Comparison of ENCODE assay signal across 28 cellular contexts in the genomic region with DNA sequence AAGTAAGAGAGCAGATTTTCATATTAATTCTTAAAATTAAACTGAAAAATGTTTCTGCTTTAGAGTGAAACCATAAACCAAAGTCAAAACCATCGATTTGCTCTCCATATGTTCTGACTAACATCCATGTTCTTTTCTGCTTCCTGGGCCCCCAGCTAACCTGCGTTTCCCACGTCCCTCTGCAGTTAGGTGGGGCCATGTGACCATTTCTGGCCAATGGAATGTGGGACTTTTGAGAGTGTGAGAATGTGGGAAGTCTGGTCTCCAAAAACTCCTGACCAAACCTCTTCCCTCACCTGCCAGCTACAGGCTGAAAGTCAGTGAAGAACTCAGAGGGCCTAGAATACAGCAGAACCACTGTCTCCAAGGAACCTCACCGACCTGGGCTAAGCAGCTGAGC.
"Had no signal": no experiment of that assay in that cellular context is flagged by ENCODE, and none has a peak within 500 bp of the region (broad histone marks: within the 10 kb centered on the region; RNA-seq: fewer than 3 reads in every experiment).

No MANE protein-coding gene starts in this region.

- H3K36me3 ChIP-seq: ascending aorta, brain microvascular endothelial cell, esophagus muscularis mucosa, left lung, neutrophil, sigmoid colon, suprapubic skin, tibial artery, upper lobe of right lung had no signal

- H3K4me3 Mint-ChIP-seq: activated CD4-positive, alpha-beta memory T cell treated with anti-CD3 and anti-CD28 coated beads, Interleukin-2, amount 10 ng/mL, durations not matched to agents 7 days and 5 days; activated CD4-positive, alpha-beta T cell treated with anti-CD3 and anti-CD28 coated beads, Interleukin-2, amount 10 ng/mL, durations not matched to agents 7 days and 5 days; activated T-cell treated with anti-CD3 and anti-CD28 coated beads, Interleukin-2, amount 50 U/mL, for 72 hours; nephron; stimulated activated naive B cell treated with anti-CD40 and anti-IgM and Interleukin-4, amounts not matched to agents 10 μg/mL and 1 μg/mL and 100 μg/mL, for 72 hours; T-helper 1 cell treated with Interleukin-12 subunit alpha and Interleukin-12 subunit beta and Interleukin-4 antibody, amounts not matched to agents 30 μg/mL and 1 μg/mL, for 36 hours had no signal

- H3K9me3 Mint-ChIP-seq: activated CD4-positive, alpha-beta memory T cell treated with anti-CD3 and anti-CD28 coated beads, Interleukin-2, amount 10 ng/mL, durations not matched to agents 7 days and 5 days; activated CD4-positive, alpha-beta T cell treated with anti-CD3 and anti-CD28 coated beads, Interleukin-2, amount 10 ng/mL, durations not matched to agents 7 days and 5 days; activated naive CD4-positive, alpha-beta T cell treated with anti-CD3 and anti-CD28 coated beads, Interleukin-2, amount 50 U/mL, for 72 hours; activated T-cell treated with anti-CD3 and anti-CD28 coated beads, Interleukin-2, amount 50 U/mL, for 72 hours; nephron; stimulated activated naive B cell treated with anti-CD40 and anti-IgM and Interleukin-4, amounts not matched to agents 10 μg/mL and 1 μg/mL and 100 μg/mL, for 72 hours; T-helper 1 cell treated with Interleukin-12 subunit alpha and Interleukin-12 subunit beta and Interleukin-4 antibody, amounts not matched to agents 30 μg/mL and 1 μg/mL, for 36 hours had no signal

- H3K27ac Mint-ChIP-seq: activated CD4-positive, alpha-beta memory T cell treated with anti-CD3 and anti-CD28 coated beads, Interleukin-2, amount 10 ng/mL, durations not matched to agents 7 days and 5 days; activated CD4-positive, alpha-beta T cell treated with anti-CD3 and anti-CD28 coated beads, Interleukin-2, amount 10 ng/mL, durations not matched to agents 7 days and 5 days; activated naive CD4-positive, alpha-beta T cell treated with anti-CD3 and anti-CD28 coated beads, Interleukin-2, amount 50 U/mL, for 72 hours; activated T-cell treated with anti-CD3 and anti-CD28 coated beads, Interleukin-2, amount 50 U/mL, for 72 hours; nephron; stimulated activated naive B cell treated with anti-CD40 and anti-IgM and Interleukin-4, amounts not matched to agents 10 μg/mL and 1 μg/mL and 100 μg/mL, for 72 hours; T-helper 1 cell treated with Interleukin-12 subunit alpha and Interleukin-12 subunit beta and Interleukin-4 antibody, amounts not matched to agents 30 μg/mL and 1 μg/mL, for 36 hours had no signal

- H3K9me3 ChIP-seq: ascending aorta, esophagus muscularis mucosa, left lung, mucosa of descending colon, neutrophil, sigmoid colon, suprapubic skin, tibial artery, upper lobe of right lung had no signal

- FAIRE-seq: small intestine, TTC549 had no signal

- H3K27me3 Mint-ChIP-seq: activated CD4-positive, alpha-beta memory T cell treated with anti-CD3 and anti-CD28 coated beads, Interleukin-2, amount 10 ng/mL, durations not matched to agents 7 days and 5 days; activated CD4-positive, alpha-beta T cell treated with anti-CD3 and anti-CD28 coated beads, Interleukin-2, amount 10 ng/mL, durations not matched to agents 7 days and 5 days; stimulated activated naive B cell treated with anti-CD40 and anti-IgM and Interleukin-4, amounts not matched to agents 10 μg/mL and 1 μg/mL and 100 μg/mL, for 72 hours had no signal

- H3K4me1 ChIP-seq: foreskin keratinocyte, left lung, sigmoid colon, upper lobe of right lung had no signal

- H3K4me3 ChIP-seq: ascending aorta, esophagus muscularis mucosa, left lung, lung, mucosa of descending colon, sigmoid colon, suprapubic skin, tibial artery, upper lobe of right lung had no signal

- H3K27ac ChIP-seq: brain microvascular endothelial cell, esophagus muscularis mucosa, foreskin keratinocyte, left lung, neutrophil, sigmoid colon, suprapubic skin, upper lobe of right lung had no signal

- DNase-seq: activated CD4-positive, alpha-beta memory T cell treated with anti-CD3 and anti-CD28 coated beads, Interleukin-2, amount 10 ng/mL, durations not matched to agents 7 days and 5 days; activated CD4-positive, alpha-beta T cell treated with anti-CD3 and anti-CD28 coated beads for 1 hour; activated CD4-positive, alpha-beta T cell treated with anti-CD3 and anti-CD28 coated beads, Interleukin-2, amount 10 ng/mL, durations not matched to agents 7 days and 5 days; activated naive CD4-positive, alpha-beta T cell; activated T-cell treated with anti-CD3 and anti-CD28 coated beads, Interleukin-2, amount 50 U/mL, for 72 hours; brain microvascular endothelial cell; caudate nucleus; foreskin keratinocyte; left lung; mesendoderm; mucosa of descending colon; sigmoid colon; small intestine; stimulated activated CD4-positive, alpha-beta T cell treated with anti-CD3 and anti-CD28 coated beads, Interleukin-4, amount 100 ng/mL, for 24 hours; stimulated activated CD8-positive, alpha-beta memory T cell treated with anti-CD3 and anti-CD28 coated beads, Interleukin-4, amount 100 ng/mL, for 48 hours; stimulated activated naive B cell treated with anti-CD40 and anti-IgM and Interleukin-4, amounts not matched to agents 10 μg/mL and 1 μg/mL and 100 μg/mL, for 72 hours; T-helper 9 cell; tibial artery; upper lobe of right lung had no signal

- ATAC-seq: activated naive CD4-positive, alpha-beta T cell treated with anti-CD3 and anti-CD28 coated beads, Interleukin-2, amount 50 U/mL, for 72 hours; activated T-cell treated with anti-CD3 and anti-CD28 coated beads, Interleukin-2, amount 50 U/mL, for 72 hours; foreskin keratinocyte; left lung; mucosa of descending colon; stimulated activated naive B cell treated with anti-CD40 and anti-IgM and Interleukin-4, amounts not matched to agents 10 μg/mL and 1 μg/mL and 100 μg/mL, for 72 hours; upper lobe of right lung had no signal

- H3K27me3 ChIP-seq: ascending aorta, brain microvascular endothelial cell, esophagus muscularis mucosa, foreskin keratinocyte, left lung, neutrophil, sigmoid colon, suprapubic skin, tibial artery, upper lobe of right lung had no signal
